ENCODE assay signal across 16 cellular contexts in the genomic region with DNA sequence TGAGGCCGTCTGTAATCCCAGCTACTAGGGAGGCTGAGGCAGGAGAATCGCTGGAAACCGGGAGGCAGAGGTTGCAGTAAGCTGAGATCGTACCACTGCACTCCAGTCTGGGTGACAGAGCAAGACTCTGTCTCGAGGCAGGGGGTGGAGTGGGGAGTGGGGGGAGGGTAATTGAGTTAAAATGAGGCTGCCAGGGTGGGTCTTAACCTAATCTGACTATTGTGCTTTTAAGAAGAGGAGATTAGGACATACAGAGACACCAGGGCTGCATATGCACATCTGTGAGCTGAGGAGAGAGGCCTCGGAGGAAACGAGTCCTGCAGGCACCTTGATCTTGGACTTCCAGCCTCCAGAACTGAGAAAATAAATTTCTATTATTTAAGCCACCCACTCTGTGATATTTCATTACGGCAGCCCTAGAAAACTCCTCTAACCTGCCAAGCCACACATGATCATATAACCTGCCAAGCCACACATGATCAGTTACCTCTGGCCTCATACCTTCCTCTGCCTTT.
"Had no signal": no experiment of that assay in that cellular context is flagged by ENCODE, and none has a peak within 500 bp of the region (broad histone marks: within the 10 kb centered on the region; RNA-seq: fewer than 3 reads in every experiment).

No MANE protein-coding gene starts in this region.

- H3K27ac ChIP-seq: RWPE1 had no signal

- ATAC-seq: Panc1, SK-N-SH treated with all-trans-retinoic acid at 6 μM for 48 hours had no signal

- DNase-seq: KG1, MM.1S, NCI-H1092 treated with DMSO at 0.1 percent for 48 hours, NCI-H1436, NCI-H187 treated with DMSO at 0.1 percent for 48 hours, NCI-H2029 treated with DMSO at 0.1 percent for 48 hours, NCI-H2171 treated with DMSO at 0.1 percent for 48 hours, NCI-H345, NCI-H446 treated with DMSO at 0.1 percent for 48 hours, NCI-H510A treated with DMSO at 0.1 percent for 48 hours, NCI-H526, SHP77, T-helper 1 cell had no signal
